In genomic region chr20:37345339-37346231, GRCh38 we compare ENCODE assay signal across 8 cellular contexts. TPM values are rescaled to one million over a fixed set of nuclear protein-coding genes. Genes with fewer than 3 reads are reported as not detected.
DNase-seq lines count a peak whose midpoint lies in the region; ATAC-seq and TF ChIP-seq lines count a peak whose summit lies in the region.

TSS of gene SRC (plus strand) at chr20:37346140. CDS start at chr20:37384154, 38,014 bp downstream.

- no TSS peak for BruUV-seq in Panc1 (replicated peaks; lab: Mats Ljungman, UMichigan)

- H2BK12ac ChIP-seq in neuronal stem cell (ENCODE audit: low read length), result no peak within 1 kb of the TSS

- H3K36me3 ChIP-seq in DOHH2 (ENCODE audit: control insufficient read depth, low read length), result no peaks in the 10 kb centered on the region
- H3K36me3 ChIP-seq in Panc1 (ENCODE audit: control insufficient read depth, insufficient read depth, low read length), result no peaks in the 10 kb centered on the region
- H3K36me3 ChIP-seq in neuronal stem cell (replicated peaks in 1 of 2; ENCODE audit: control insufficient read depth in 2 of 2, insufficient read depth in 2 of 2, low read length in 2 of 2), result peaks cover 1 to 18% of the 10 kb centered on the region in 2 donors

- H3K4me2 ChIP-seq in DOHH2 (ENCODE audit: low read length) (peak within 1 kb of the TSS; percentile 56), neuronal stem cell (ENCODE audit: insufficient read depth, low read length, poor library complexity, severe bottlenecking) (peak within 1 kb of the TSS; percentile 75)

- peak within 1 kb of the TSS; percentile 7 for H2BK15ac ChIP-seq in neuronal stem cell (ENCODE audit: low read length)

- ATAC-seq in HG03460 (IDR thresholded peaks at IDR 0.05; ENCODE audit: unreplicated experiment), result peak; percentile 41
- ATAC-seq in Panc1, result peak; percentile 83
- no peak for ATAC-seq in HG03342 (IDR thresholded peaks at IDR 0.05; ENCODE audit: unreplicated experiment)

- H3K27me3 ChIP-seq in DOHH2 (ENCODE audit: control insufficient read depth, low read length), result peaks cover 34% of the 10 kb centered on the region
- H3K27me3 ChIP-seq in Panc1 (ENCODE audit: control insufficient read depth, insufficient read depth, low read length), result no peaks in the 10 kb centered on the region
- H3K27me3 ChIP-seq in neuronal stem cell (ENCODE audit: control insufficient read depth in 3 of 3, insufficient read depth in 3 of 3, low read depth in 1 of 3, low read length in 3 of 3), result peaks cover 0 to 7% (median 0%) of the 10 kb centered on the region in 3 experiments

- H3K4me3 Mint-ChIP-seq in activated naive CD4-positive, alpha-beta T cell treated with anti-CD3 and anti-CD28 coated beads, Interleukin-2, amount 10 ng/mL, durations not matched to agents 7 days and 5 days, result peak within 1 kb of the TSS; percentile 76

- H2AK5ac ChIP-seq in neuronal stem cell (ENCODE audit: low read depth, low read length), result peak within 1 kb of the TSS; percentile 54

- no peaks in the 10 kb centered on the region for H3F3A ChIP-seq in DOHH2 (ENCODE audit: control insufficient read depth, insufficient read depth)

- H3K4me3 ChIP-seq in DOHH2 (ENCODE audit: low read length) (peak within 1 kb of the TSS; percentile 58), Panc1 (ENCODE audit: low read depth in 2 of 2, low read length in 2 of 2) (peak within 1 kb of the TSS; percentile 44 to 62), neuronal stem cell (ENCODE audit: low read length in 2 of 2) (peak within 1 kb of the TSS; percentile 59 to 81)

- CTCF ChIA-PET in Panc1 (lab: Charles Lee), result no interaction called here
- CTCF ChIA-PET in activated naive CD4-positive, alpha-beta T cell treated with anti-CD3 and anti-CD28 coated beads, Interleukin-2, amount 10 ng/mL, durations not matched to agents 7 days and 5 days (lab: Charles Lee), result no interaction called here

- no peaks in the 10 kb centered on the region for H3K36me3 Mint-ChIP-seq in activated naive CD4-positive, alpha-beta T cell treated with anti-CD3 and anti-CD28 coated beads, Interleukin-2, amount 10 ng/mL, durations not matched to agents 7 days and 5 days

- intact Hi-C loops in Panc1 (cut with micrococcal nuclease; ENCODE audit: unreplicated experiment), result no loop called here

- no peak within 1 kb of the TSS for H4K91ac ChIP-seq in neuronal stem cell (ENCODE audit: low read depth, low read length, poor library complexity)

- peaks cover 3% of the 10 kb centered on the region; the same call in 1 of the 2 replicates for H4K20me1 ChIP-seq in DOHH2 (ENCODE audit: control insufficient read depth, insufficient read depth, low read depth, low read length)

- no peak within 1 kb of the TSS for H2BK5ac ChIP-seq in neuronal stem cell (ENCODE audit: low read length)

- H4K8ac ChIP-seq in neuronal stem cell (ENCODE audit: low read depth, low read length), result no peak within 1 kb of the TSS

- WGBS in neuronal stem cell (ENCODE audit: extremely low coverage in 2 of 2, insufficient read length in 2 of 2, insufficient replicate concordance in 1 of 2), 2 donors, result no CpG with 5 or more reads among the region's 63 CpGs

- H3K4me1 ChIP-seq in DOHH2 (ENCODE audit: control insufficient read depth, low read length) (0 out of 2 replicates have a peak, but pooled peaks cover 3% of the 10 kb centered on the region), Panc1 (ENCODE audit: control insufficient read depth, insufficient read depth, low read length) (peaks cover 6% of the 10 kb centered on the region), neuronal stem cell (ENCODE audit: control insufficient read depth in 2 of 2, insufficient read depth in 1 of 2, low read depth in 1 of 2, low read length in 2 of 2) (peaks cover 7% of the 10 kb centered on the region in 2 donors)

- peak within 1 kb of the TSS; percentile 74 for H3K23ac ChIP-seq in neuronal stem cell (ENCODE audit: low read depth, low read length, poor library complexity)

- H3K14ac ChIP-seq in neuronal stem cell (ENCODE audit: low read length), result no peak within 1 kb of the TSS

- H3K27ac ChIP-seq in DOHH2 (ENCODE audit: low read depth, low read length), result no peak within 1 kb of the TSS
- peak within 1 kb of the TSS; percentile 68 for H3K27ac ChIP-seq in Panc1 (ENCODE audit: low read length)
- H3K27ac ChIP-seq in neuronal stem cell (replicated peaks; ENCODE audit: low read length), result no peak within 1 kb of the TSS
- no peak within 1 kb of the TSS for H3K27ac ChIP-seq in temporal lobe (ENCODE audit: low read depth, low read length)

- H3K79me1 ChIP-seq in neuronal stem cell (ENCODE audit: low read depth, low read length), result peaks cover 23% of the 10 kb centered on the region

- TF ChIP-seq CTCF in DOHH2 (IDR thresholded peaks at IDR 0.05; ENCODE audit: low read depth, low read length, poor library complexity, severe bottlenecking) (no peak), Panc1 (IDR thresholded peaks at IDR 0.05) (no peak)

- peaks cover 27% of the 10 kb centered on the region for H3K27me3 Mint-ChIP-seq in activated naive CD4-positive, alpha-beta T cell treated with anti-CD3 and anti-CD28 coated beads, Interleukin-2, amount 10 ng/mL, durations not matched to agents 7 days and 5 days

- DNase-seq in Panc1 (ENCODE audit: low read depth, low spot score), result no peak
- peak; percentile 68 for DNase-seq in activated naive CD4-positive, alpha-beta T cell treated with anti-CD3 and anti-CD28 coated beads, Interleukin-2, amount 10 ng/mL, durations not matched to agents 7 days and 5 days
- peak; percentile 29 for DNase-seq in globus pallidus (ENCODE audit: low spot score)
- peak; percentile 43 for DNase-seq in neuronal stem cell (ENCODE audit: low spot score)

- H3K9me3 ChIP-seq in DOHH2 (ENCODE audit: control insufficient read depth, insufficient read depth, low read length), result no peaks in the 10 kb centered on the region
- no peaks in the 10 kb centered on the region for H3K9me3 ChIP-seq in Panc1 (ENCODE audit: control insufficient read depth, insufficient read depth, low read depth, low read length)
- no peaks in the 10 kb centered on the region for H3K9me3 ChIP-seq in neuronal stem cell (replicated peaks in 1 of 2; ENCODE audit: control insufficient read depth in 2 of 2, insufficient read depth in 1 of 2, low read depth in 1 of 2, low read length in 2 of 2)

- peak within 1 kb of the TSS; percentile 8 for H3K4ac ChIP-seq in neuronal stem cell (ENCODE audit: low read length)

- no peaks in the 10 kb centered on the region for H3K9me3 Mint-ChIP-seq in activated naive CD4-positive, alpha-beta T cell treated with anti-CD3 and anti-CD28 coated beads, Interleukin-2, amount 10 ng/mL, durations not matched to agents 7 days and 5 days

- H3K9ac ChIP-seq in neuronal stem cell (ENCODE audit: low read depth, low read length, poor library complexity), result peak within 1 kb of the TSS; percentile 89

- no peaks in the 10 kb centered on the region for H3K79me2 ChIP-seq in DOHH2 (ENCODE audit: control insufficient read depth, low read length)

- no peaks in the 10 kb centered on the region for H3K9me2 ChIP-seq in DOHH2 (replicated peaks; ENCODE audit: control insufficient read depth, low read length)

- in situ Hi-C loops in Panc1 (cut with HindIII; ENCODE audit: low pct_unique_long_range_greater_than_20kb, low sequenced_read_pairs), result no loop called here

- H3K18ac ChIP-seq in neuronal stem cell (ENCODE audit: low read length), result peak within 1 kb of the TSS; percentile 93

- peaks cover 23% of the 10 kb centered on the region for H3K4me1 Mint-ChIP-seq in activated naive CD4-positive, alpha-beta T cell treated with anti-CD3 and anti-CD28 coated beads, Interleukin-2, amount 10 ng/mL, durations not matched to agents 7 days and 5 days

- H2BK120ac ChIP-seq in neuronal stem cell (ENCODE audit: low read depth, low read length), result peak within 1 kb of the TSS; percentile 58

- H2AFZ ChIP-seq in neuronal stem cell (ENCODE audit: low read length), result peak within 1 kb of the TSS; percentile 87

- POLR2A ChIA-PET in Panc1 (lab: Charles Lee), result interaction anchor here (0.5 kb wide), 1 partner anchor 153 kb away, joined by 6 read pairs; no protein-coding TSS in a partner anchor

- H3K27ac Mint-ChIP-seq in activated naive CD4-positive, alpha-beta T cell treated with anti-CD3 and anti-CD28 coated beads, Interleukin-2, amount 10 ng/mL, durations not matched to agents 7 days and 5 days, result no peak within 1 kb of the TSS

RNA-seq across cellular contexts. Expression of gene SRC, which starts in this region (rescaled TPM):
- 24.9 TPM for total RNA-seq in Panc1 (2021; ENCODE audit: unreplicated experiment)
- 31.3 TPM for polyA plus RNA-seq in Panc1 (2012; ENCODE audit: insufficient read length)
- 32.2 TPM for polyA plus RNA-seq in neuronal stem cell (2013, experiment 1 of 2)
- 33.5 TPM for polyA plus RNA-seq in neuronal stem cell (2013, experiment 2 of 2)
- total RNA-seq in temporal lobe, result 28.3 TPM
